Comparison of ENCODE assay signal across 8 cellular contexts in genomic region chr10:67779455-67780205, GRCh38. TPM values are rescaled to one million over a fixed set of nuclear protein-coding genes. Genes with fewer than 3 reads are reported as not detected.
DNase-seq lines count a peak whose midpoint lies in the region; ATAC-seq and TF ChIP-seq lines count a peak whose summit lies in the region.

No MANE protein-coding gene starts in this region.

- H3K27ac ChIP-seq in DND-41 (ENCODE audit: low read length): no peak overlapping the region
- H3K27ac ChIP-seq in vagina: no peak overlapping the region

- intact Hi-C loops in activated naive CD4-positive, alpha-beta T cell treated with anti-CD3 and anti-CD28 coated beads for 36 hours (cut with micrococcal nuclease): loop anchor here (1.0 to 5.0 kb wide), 5 partner anchors 15 to 257 kb away; no protein-coding TSS in a partner anchor
- intact Hi-C loops in vagina (cut with DNase I): loop anchor here (10.0 kb wide), 1 partner anchor 115 kb away; no protein-coding TSS in a partner anchor

- no peak overlapping the region for H3K27ac Mint-ChIP-seq in activated naive CD4-positive, alpha-beta T cell treated with anti-CD3 and anti-CD28 coated beads for 36 hours

- no peaks in the 10 kb centered on the region for H3K4me1 ChIP-seq in DND-41 (ENCODE audit: insufficient read depth, low read length)
- no peaks in the 10 kb centered on the region for H3K4me1 ChIP-seq in vagina

- no peaks in the 10 kb centered on the region for H3K79me2 ChIP-seq in DND-41 (ENCODE audit: insufficient read depth, low read length)

- no peak overlapping the region for H3K9ac ChIP-seq in DND-41 (ENCODE audit: low read depth, low read length)

- H4K20me1 ChIP-seq in DND-41 (ENCODE audit: insufficient read depth, low read length): no peaks in the 10 kb centered on the region

- CTCF ChIA-PET in activated naive CD4-positive, alpha-beta T cell treated with anti-CD3 and anti-CD28 coated beads for 36 hours (lab: Charles Lee): interaction anchor here (0.6 to 4.7 kb wide), 30 partner anchors 9 to 1573 kb away, joined by 3 to 169 read pairs (median 4); partner anchors contain the start of gene CTNNA3

- H3K36me3 ChIP-seq in DND-41 (ENCODE audit: insufficient read depth, low read length) (no peaks in the 10 kb centered on the region), vagina (no peaks in the 10 kb centered on the region)

- H3K4me2 ChIP-seq in DND-41 (ENCODE audit: insufficient read depth, low read length): no peak overlapping the region

- no peak for TF ChIP-seq POLR2A in vagina (IDR thresholded peaks at IDR 0.05)

- H3K4me3 ChIP-seq in DND-41 (ENCODE audit: low read depth in 1 of 2, low read length in 2 of 2) (no peak overlapping the region), LNCaP clone FGC (ENCODE audit: low read depth, low read length) (no peak overlapping the region), vagina (no peak overlapping the region)

- no peaks in the 10 kb centered on the region for H3K27me3 Mint-ChIP-seq in activated naive CD4-positive, alpha-beta T cell treated with anti-CD3 and anti-CD28 coated beads for 36 hours (ENCODE audit: low read depth)

- TF ChIP-seq CTCF in DND-41 (IDR thresholded peaks at IDR 0.05; ENCODE audit: borderline replicate concordance, extremely low read depth, low read length, poor library complexity, severe bottlenecking) (peak; percentile 89), LNCaP clone FGC (IDR thresholded peaks at IDR 0.05; ENCODE audit: control insufficient read depth, extremely low read depth, insufficient read depth) (peak; percentile 79), vagina (IDR thresholded peaks at IDR 0.05) (peak; percentile 70 to 85 (median 80))

- DNase-seq in DND-41 (peak; percentile 73), LNCaP clone FGC (ENCODE audit: low read depth) (peak; percentile 61), SIG-M5 (lab: John Stamatoyannopoulos, UW) (peak; percentile 29), germinal center (ENCODE audit: low spot score) (peak; percentile 61), pons (ENCODE audit: low spot score) (peak; percentile 96), vagina (ENCODE audit: extremely low spot score in 2 of 2) (no peak)
- peak; percentile 85 for DNase-seq in activated naive CD4-positive, alpha-beta T cell treated with anti-CD3 and anti-CD28 coated beads for 36 hours

- H3K36me3 Mint-ChIP-seq in activated naive CD4-positive, alpha-beta T cell treated with anti-CD3 and anti-CD28 coated beads for 36 hours (ENCODE audit: low read depth): no peaks in the 10 kb centered on the region

- no peak overlapping the region for H2AFZ ChIP-seq in DND-41 (ENCODE audit: low read depth, low read length)

- ATAC-seq in DND-41 (ENCODE audit: insufficient read depth, low read depth) (peak; percentile 83), GM21737 (IDR thresholded peaks at IDR 0.05; ENCODE audit: unreplicated experiment) (peak; percentile 40)

- H3K9me3 ChIP-seq in DND-41 (ENCODE audit: insufficient read depth, low read length, severe bottlenecking) (no peaks in the 10 kb centered on the region), vagina (no peaks in the 10 kb centered on the region)

- H3K4me3 Mint-ChIP-seq in activated naive CD4-positive, alpha-beta T cell treated with anti-CD3 and anti-CD28 coated beads for 36 hours: no peak overlapping the region

- H3K4me1 Mint-ChIP-seq in activated naive CD4-positive, alpha-beta T cell treated with anti-CD3 and anti-CD28 coated beads for 36 hours (ENCODE audit: low read depth): peaks cover 21% of the 10 kb centered on the region

- H3K27me3 ChIP-seq in DND-41 (ENCODE audit: insufficient read depth, low read length, poor library complexity): no peaks in the 10 kb centered on the region
- no peaks in the 10 kb centered on the region for H3K27me3 ChIP-seq in vagina

- H3K9me3 Mint-ChIP-seq in activated naive CD4-positive, alpha-beta T cell treated with anti-CD3 and anti-CD28 coated beads for 36 hours: no peaks in the 10 kb centered on the region

RNA-seq across cellular contexts. Expression of gene DNAJC12, which starts 58.4 kb away (rescaled TPM):
- 10 to 100 TPM; 13.2 to 13.9 TPM for total RNA-seq in activated naive CD4-positive, alpha-beta T cell treated with anti-CD3 and anti-CD28 coated beads for 36 hours
- total RNA-seq in vagina: 2.7 TPM

Comparison
In these comparisons a context has a peak if more than half of its experiments do, and no peak if none do; other contexts are left out.
1. DNase-seq: peak in DND-41 (single experiment), LNCaP clone FGC (single experiment), SIG-M5 (single experiment), activated naive CD4-positive, alpha-beta T cell treated with anti-CD3 and anti-CD28 coated beads for 36 hours (single experiment), germinal center (single experiment) and pons (single experiment); none in vagina (0 of 2).
2. Peak in every context shown above with its lines, with median percentiles within 50 percentile points of each other: CTCF ChIP-seq.